Comparison of ENCODE assay signal across 12 cellular contexts in genomic region chr16:11032922-11033291, GRCh38.
A peak's percentile ranks its signal among the peaks of the same experiment; 100 is the strongest.
DNase-seq lines count a peak whose midpoint lies in the region; ATAC-seq and TF ChIP-seq lines count a peak whose summit lies in the region.
"Had no signal": no experiment of that assay in that cellular context is flagged by ENCODE, and none has a peak within 500 bp of the region (broad histone marks: within the 10 kb centered on the region; RNA-seq: fewer than 3 reads in every experiment).

No MANE protein-coding gene starts in this region.

- H3K4ac ChIP-seq in trophoblast cell (ENCODE audit: low read depth, low read length) = no peak overlapping the region

- H3K27ac ChIP-seq in gastroesophageal sphincter (peak overlapping the region in 3 of 4 donors; percentile 62 to 78 (median 73)), trophoblast cell (ENCODE audit: low read depth, low read length) (no peak overlapping the region)

- H3K9ac ChIP-seq in trophoblast cell (ENCODE audit: low read length) = no peak overlapping the region

- TF ChIP-seq EP300 in gastroesophageal sphincter (IDR thresholded peaks at IDR 0.05) = no peak

- no peak overlapping the region for H3K4me3 Mint-ChIP-seq in activated CD8-positive, alpha-beta T cell treated with anti-CD3 and anti-CD28 coated beads, Interleukin-2, amount 10 ng/mL, durations not matched to agents 7 days and 5 days
- H3K4me3 Mint-ChIP-seq: activated naive CD8-positive, alpha-beta T cell treated with anti-CD3 and anti-CD28 coated beads for 36 hours had no signal

- H3K79me1 ChIP-seq in trophoblast cell (ENCODE audit: low read length) = no peaks in the 10 kb centered on the region

- no peak overlapping the region for H3K4me2 ChIP-seq in trophoblast cell (ENCODE audit: low read length)

- WGBS in gastroesophageal sphincter (ENCODE audit: low coverage in 1 of 2), 2 donors = 36 to 57% methylated on average over 1 to 7 of the region's 7 CpGs
- no CpG with 5 or more reads among the region's 7 CpGs for WGBS in trophoblast cell (ENCODE audit: extremely low coverage, insufficient coverage, insufficient read length)

- DNase-seq in AG09319 (ENCODE audit: extremely low read depth, low read depth) (peak; percentile 58), pons (ENCODE audit: low spot score) (peak; percentile 22), LoVo (ENCODE audit: low spot score) (no peak), trophoblast cell (no peak)
- DNase-seq in activated CD8-positive, alpha-beta T cell treated with anti-CD3 and anti-CD28 coated beads, Interleukin-2, amount 10 ng/mL, durations not matched to agents 7 days and 5 days = no peak
- DNase-seq in effector CD8-positive, alpha-beta T cell (lab: John Stamatoyannopoulos, UW) = no peak
- DNase-seq: activated naive CD8-positive, alpha-beta T cell treated with anti-CD3 and anti-CD28 coated beads for 36 hours; erythroblast had no signal

- no peak overlapping the region for H2AFZ ChIP-seq in trophoblast cell (ENCODE audit: insufficient read depth, low read length, poor library complexity)

- no peak overlapping the region for H4K91ac ChIP-seq in trophoblast cell (ENCODE audit: low read depth, low read length)

- CTCF ChIA-PET in activated CD8-positive, alpha-beta T cell treated with anti-CD3 and anti-CD28 coated beads, Interleukin-2, amount 10 ng/mL, durations not matched to agents 7 days and 5 days (lab: Charles Lee) = no interaction called here

- no peak overlapping the region for H2BK12ac ChIP-seq in trophoblast cell (ENCODE audit: low read length)

- TF ChIP-seq CTCF in AG09319 (IDR thresholded peaks at IDR 0.05; ENCODE audit: low read depth, low read length) = no peak
- no peak for TF ChIP-seq CTCF in gastroesophageal sphincter (IDR thresholded peaks at IDR 0.05)

- peaks cover 0 to 89% of the 10 kb centered on the region in 2 donors for H3K36me3 ChIP-seq in gastroesophageal sphincter
- peaks cover 10 to 11% of the 10 kb centered on the region in 2 experiments for H3K36me3 ChIP-seq in trophoblast cell (ENCODE audit: control insufficient read depth in 1 of 2, insufficient read depth in 2 of 2, low read length in 2 of 2)

- H3K9me3 ChIP-seq in gastroesophageal sphincter (peaks cover 0 to 11% (median 0%) of the 10 kb centered on the region in 3 donors), trophoblast cell (ENCODE audit: insufficient read depth, low read depth, low read length) (no peaks in the 10 kb centered on the region)

- H3K27me3 Mint-ChIP-seq in activated CD8-positive, alpha-beta T cell treated with anti-CD3 and anti-CD28 coated beads, Interleukin-2, amount 10 ng/mL, durations not matched to agents 7 days and 5 days (ENCODE audit: low read depth) = no peaks in the 10 kb centered on the region
- H3K27me3 Mint-ChIP-seq: activated naive CD8-positive, alpha-beta T cell treated with anti-CD3 and anti-CD28 coated beads for 36 hours had no signal

- no peak for ATAC-seq in activated CD8-positive, alpha-beta T cell treated with anti-CD3 and anti-CD28 coated beads, Interleukin-2, amount 10 ng/mL, durations not matched to agents 7 days and 5 days
- ATAC-seq in gastroesophageal sphincter (peak; percentile 87), HG03342 (IDR thresholded peaks at IDR 0.05; ENCODE audit: unreplicated experiment) (no peak)
- ATAC-seq: GM12878, Panc1 had no signal

- H3K4me1 Mint-ChIP-seq in activated CD8-positive, alpha-beta T cell treated with anti-CD3 and anti-CD28 coated beads, Interleukin-2, amount 10 ng/mL, durations not matched to agents 7 days and 5 days (ENCODE audit: low read depth) = peaks cover 51% of the 10 kb centered on the region
- H3K4me1 Mint-ChIP-seq: activated naive CD8-positive, alpha-beta T cell treated with anti-CD3 and anti-CD28 coated beads for 36 hours had no signal

- peaks cover 82% of the 10 kb centered on the region for H3K36me3 Mint-ChIP-seq in activated CD8-positive, alpha-beta T cell treated with anti-CD3 and anti-CD28 coated beads, Interleukin-2, amount 10 ng/mL, durations not matched to agents 7 days and 5 days (ENCODE audit: low read depth)

- H3K18ac ChIP-seq in trophoblast cell (ENCODE audit: low read length) = no peak overlapping the region

- peaks cover 10% of the 10 kb centered on the region for H3K9me3 Mint-ChIP-seq in activated CD8-positive, alpha-beta T cell treated with anti-CD3 and anti-CD28 coated beads, Interleukin-2, amount 10 ng/mL, durations not matched to agents 7 days and 5 days (ENCODE audit: insufficient read depth)

- H3K4me3 ChIP-seq in gastroesophageal sphincter (no peak overlapping the region), trophoblast cell (ENCODE audit: low read depth, low read length) (no peak overlapping the region)
- H3K4me3 ChIP-seq: GM12878 had no signal

- no peak overlapping the region for H2AK5ac ChIP-seq in trophoblast cell (ENCODE audit: low read length)

- H3K4me1 ChIP-seq in gastroesophageal sphincter (peaks cover 0 to 32% (median 12%) of the 10 kb centered on the region in 3 donors), trophoblast cell (ENCODE audit: control insufficient read depth in 1 of 2, insufficient read depth in 2 of 2, low read length in 2 of 2) (no peaks in the 10 kb centered on the region)

- H3K27me3 ChIP-seq in gastroesophageal sphincter (no peaks in the 10 kb centered on the region), trophoblast cell (ENCODE audit: insufficient read depth, low read length) (no peaks in the 10 kb centered on the region)

- H2BK120ac ChIP-seq in trophoblast cell (ENCODE audit: insufficient read depth, low read length, poor library complexity) = no peak overlapping the region

- POLR2A ChIA-PET in activated CD8-positive, alpha-beta T cell treated with anti-CD3 and anti-CD28 coated beads, Interleukin-2, amount 10 ng/mL, durations not matched to agents 7 days and 5 days (lab: Charles Lee) = no interaction called here

- no peaks in the 10 kb centered on the region for H3K79me2 ChIP-seq in trophoblast cell (ENCODE audit: control insufficient read depth, insufficient read depth, low read length, poor library complexity)

- no peak overlapping the region for H4K8ac ChIP-seq in trophoblast cell (ENCODE audit: low read depth, low read length)

- no peak overlapping the region for H2BK5ac ChIP-seq in trophoblast cell (ENCODE audit: low read depth, low read length, poor library complexity)

- H4K12ac ChIP-seq in trophoblast cell (ENCODE audit: low read depth, low read length) = no peak overlapping the region

- no peak overlapping the region for H3K23ac ChIP-seq in trophoblast cell (ENCODE audit: low read length)

- no peak for TF ChIP-seq POLR2A in gastroesophageal sphincter (IDR thresholded peaks at IDR 0.05)

- H3K27ac Mint-ChIP-seq in activated CD8-positive, alpha-beta T cell treated with anti-CD3 and anti-CD28 coated beads, Interleukin-2, amount 10 ng/mL, durations not matched to agents 7 days and 5 days = peak overlapping the region; percentile 74
- H3K27ac Mint-ChIP-seq: activated naive CD8-positive, alpha-beta T cell treated with anti-CD3 and anti-CD28 coated beads for 36 hours had no signal

- no peak overlapping the region for H3K14ac ChIP-seq in trophoblast cell (ENCODE audit: low read length)

Comparison
In these comparisons a context has a peak if more than half of its experiments do, and no peak if none do; other contexts are left out.
1. DNase-seq: peak in AG09319 (single experiment) and pons (single experiment); none in activated CD8-positive, alpha-beta T cell treated with anti-CD3 and anti-CD28 coated beads, Interleukin-2, amount 10 ng/mL, durations not matched to agents 7 days and 5 days (single experiment), effector CD8-positive, alpha-beta T cell (single experiment), LoVo (single experiment) and trophoblast cell (0 of 2).